ENCODE assay signal across 1 cellular context in the genomic region with DNA sequence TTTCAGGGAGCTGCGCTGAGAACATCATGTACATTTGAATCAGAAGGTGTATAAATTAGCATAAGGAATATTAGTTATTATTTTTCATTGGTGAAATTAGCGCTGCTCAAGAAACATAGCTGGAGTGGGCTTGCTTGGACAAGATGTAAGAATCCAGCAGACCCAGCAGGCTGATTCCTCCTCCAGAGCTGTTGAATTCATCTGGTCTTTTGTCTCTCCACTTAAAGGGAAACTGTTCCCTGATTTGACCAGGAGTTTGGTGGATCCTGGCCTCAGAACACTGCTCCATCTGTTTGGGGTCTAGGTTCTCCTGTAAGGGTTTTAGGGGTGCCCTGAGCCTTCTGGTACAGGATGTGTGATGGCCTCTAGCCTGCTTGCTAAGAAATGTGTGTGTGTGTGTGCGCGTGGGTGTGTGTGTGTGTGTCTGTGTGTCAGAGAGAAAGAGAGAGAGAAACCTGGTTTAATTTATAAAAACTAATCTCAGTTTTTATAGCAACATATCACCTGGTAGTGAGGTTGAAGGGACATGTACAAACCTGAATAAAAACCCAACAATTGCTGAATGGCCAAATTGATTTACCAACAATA.
TF ChIP-seq lines count a peak whose summit lies in the region.

No MANE protein-coding gene starts in this region.

TF ChIP-seq in H1, 55 proteins besides CTCF, POLR2A, EP300 and RAD21:
- TF ChIP-seq, protein P1, sequence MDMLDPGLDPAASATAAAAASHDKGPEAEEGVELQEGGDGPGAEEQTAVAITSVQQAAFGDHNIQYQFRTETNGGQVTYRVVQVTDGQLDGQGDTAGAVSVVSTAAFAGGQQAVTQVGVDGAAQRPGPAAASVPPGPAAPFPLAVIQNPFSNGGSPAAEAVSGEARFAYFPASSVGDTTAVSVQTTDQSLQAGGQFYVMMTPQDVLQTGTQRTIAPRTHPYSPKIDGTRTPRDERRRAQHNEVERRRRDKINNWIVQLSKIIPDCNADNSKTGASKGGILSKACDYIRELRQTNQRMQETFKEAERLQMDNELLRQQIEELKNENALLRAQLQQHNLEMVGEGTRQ (IDR thresholded peaks at IDR 0.05; ENCODE audit: low read length), result no peak
- TF ChIP-seq GABPA (IDR thresholded peaks at IDR 0.05; ENCODE audit: borderline replicate concordance, insufficient read depth, low read length), result no peak
- no peak for TF ChIP-seq YY1 (IDR thresholded peaks at IDR 0.05; ENCODE audit: low read depth, low read length)
- no peak for TF ChIP-seq BRCA1 (IDR thresholded peaks at IDR 0.05; ENCODE audit: low read depth, low read length)
- TF ChIP-seq E2F6 (IDR thresholded peaks at IDR 0.05), result no peak
- no peak for TF ChIP-seq CEBPB (IDR thresholded peaks at IDR 0.05; ENCODE audit: low read depth, low read length)
- no peak for TF ChIP-seq TBP (IDR thresholded peaks at IDR 0.05; ENCODE audit: low read depth, low read length)
- TF ChIP-seq TCF12 (IDR thresholded peaks at IDR 0.05; ENCODE audit: low read depth, low read length), result no peak
- TF ChIP-seq CBX5 (IDR thresholded peaks at IDR 0.05; ENCODE audit: low read depth, low read length), result no peak
- TF ChIP-seq KDM1A (IDR thresholded peaks at IDR 0.05; ENCODE audit: borderline replicate concordance, low read length), result no peak
- no peak for TF ChIP-seq POU5F1 (IDR thresholded peaks at IDR 0.05; ENCODE audit: low read depth, low read length)
- no peak for TF ChIP-seq SAP30 (IDR thresholded peaks at IDR 0.05; ENCODE audit: insufficient read depth, insufficient replicate concordance, low read length)
- TF ChIP-seq FOSL1 (IDR thresholded peaks at IDR 0.05; ENCODE audit: insufficient read depth, low read depth, low read length), result no peak
- no peak for TF ChIP-seq TEAD4 (IDR thresholded peaks at IDR 0.05; ENCODE audit: low read depth, low read length)
- no peak for TF ChIP-seq TAF7 (optimal IDR thresholded peaks at IDR 0.05; ENCODE audit: borderline replicate concordance, low read depth, low read length)
- TF ChIP-seq NANOG (IDR thresholded peaks at IDR 0.05; ENCODE audit: insufficient read depth, low read depth, low read length, poor library complexity, severe bottlenecking), result no peak
- TF ChIP-seq SP2 (IDR thresholded peaks at IDR 0.05; ENCODE audit: low read length), result no peak
- no peak for TF ChIP-seq MAFK (IDR thresholded peaks at IDR 0.05; ENCODE audit: low read depth, low read length)
- TF ChIP-seq SP4 (IDR thresholded peaks at IDR 0.05; ENCODE audit: low read length), result no peak
- no peak for TF ChIP-seq ASH2L (IDR thresholded peaks at IDR 0.05; ENCODE audit: low read length)
